In the genomic region with DNA sequence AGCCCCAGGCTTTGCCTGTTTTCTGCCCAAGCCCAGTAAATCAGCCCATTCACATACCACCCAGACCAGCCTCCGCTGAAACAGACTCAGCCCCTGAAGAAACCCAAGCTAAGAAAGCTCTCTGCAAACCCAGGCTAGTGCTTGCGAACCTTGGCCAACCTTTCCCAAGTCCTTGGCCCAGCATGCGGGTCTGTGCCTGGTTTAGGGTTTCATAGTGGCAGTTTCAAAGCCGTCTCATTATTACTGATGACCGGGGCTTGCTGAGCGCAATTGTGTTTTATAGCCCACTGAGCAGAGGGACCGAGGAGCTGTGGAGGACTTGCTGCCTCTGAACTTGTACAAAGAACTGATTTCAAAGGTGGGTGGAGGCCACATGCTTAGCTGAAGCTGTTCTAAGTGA, we compare ENCODE assay signal across 20 cellular contexts.
DNase-seq lines count a peak whose midpoint lies in the region; TF ChIP-seq lines count a peak whose summit lies in the region.
"Had no signal": no experiment of that assay in that cellular context is flagged by ENCODE, and none has a peak within 500 bp of the region (broad histone marks: within the 10 kb centered on the region; RNA-seq: fewer than 3 reads in every experiment).

No MANE protein-coding gene starts in this region.

- no peak overlapping the region for H3K56ac ChIP-seq in H9 (ENCODE audit: insufficient read length, low read depth, low read length)

- no peak for TF ChIP-seq POLR2A in stomach (IDR thresholded peaks at IDR 0.05)
- no peak for TF ChIP-seq POLR2A in sigmoid colon (IDR thresholded peaks at IDR 0.05)

- H2BK12ac ChIP-seq in H9 (ENCODE audit: insufficient read length, low read depth, low read length) = no peak overlapping the region

- no peak overlapping the region for H3K9ac ChIP-seq in H9 (ENCODE audit: extremely low read depth, insufficient read length, low read length)
- H3K9ac ChIP-seq: BLaER1 treated with 17β-estradiol and CSF1 and Interleukin-3, amounts not matched to agents 10 nM and 100 nM had no signal

- H3K27me3 ChIP-seq in H9 (ENCODE audit: insufficient read depth, low read length) (no peaks in the 10 kb centered on the region), stomach (no peaks in the 10 kb centered on the region), sigmoid colon (no peaks in the 10 kb centered on the region)
- H3K27me3 ChIP-seq: BLaER1 treated with 17β-estradiol and CSF1 and Interleukin-3, amounts not matched to agents 10 nM and 100 nM had no signal

- H3K4ac ChIP-seq in H9 (ENCODE audit: low read depth, low read length) = no peak overlapping the region

- H2BK5ac ChIP-seq in H9 (ENCODE audit: insufficient read length, low read length) = no peak overlapping the region

- H3K4me1 Mint-ChIP-seq in H9 (no peaks in the 10 kb centered on the region), nephron (peaks cover 15% of the 10 kb centered on the region), osteocyte (ENCODE audit: unreplicated experiment) (peaks cover 14% of the 10 kb centered on the region)

- no peaks in the 10 kb centered on the region for H4K20me1 ChIP-seq in H9 (ENCODE audit: control insufficient read depth, insufficient read depth, insufficient read length)
- H4K20me1 ChIP-seq: BLaER1 treated with 17β-estradiol and CSF1 and Interleukin-3, amounts not matched to agents 10 nM and 100 nM had no signal

- H3K27ac Mint-ChIP-seq in H9 (no peak overlapping the region), nephron (peak overlapping the region; percentile 27 to 54 (median 49)), osteocyte (ENCODE audit: unreplicated experiment) (no peak overlapping the region)
- H3K27ac Mint-ChIP-seq: B cell; CD4-positive, alpha-beta T cell; CD8-positive, alpha-beta T cell had no signal

- H3K23ac ChIP-seq in H9 (ENCODE audit: insufficient read length, low read depth, low read length) = no peak overlapping the region

- H3K36me3 ChIP-seq in stomach (no peaks in the 10 kb centered on the region), sigmoid colon (no peaks in the 10 kb centered on the region)
- H3K36me3 ChIP-seq: BLaER1 treated with 17β-estradiol and CSF1 and Interleukin-3, amounts not matched to agents 10 nM and 100 nM had no signal

- H2BK20ac ChIP-seq in H9 (ENCODE audit: low read depth, low read length, poor library complexity, severe bottlenecking) = no peak overlapping the region

- H3T11ph ChIP-seq in H9 (ENCODE audit: low read length) = no peak overlapping the region

- no peak overlapping the region for H4K5ac ChIP-seq in H9 (ENCODE audit: insufficient read length, low read depth, low read length)

- no peak overlapping the region for H3K4me2 ChIP-seq in H9 (ENCODE audit: insufficient read depth, insufficient read length, low read length)
- H3K4me2 ChIP-seq: A549; BLaER1 treated with 17β-estradiol and CSF1 and Interleukin-3, amounts not matched to agents 10 nM and 100 nM had no signal

- intact Hi-C loops in stomach (cut with DNase I; ENCODE audit: low total_unique reads) (no loop called here), sigmoid colon (cut with DNase I) (no loop called here)

- H2BK15ac ChIP-seq in H9 (ENCODE audit: low read depth, low read length) = no peak overlapping the region

- no peak overlapping the region for H2AK5ac ChIP-seq in H9 (ENCODE audit: insufficient read length, low read length)

- peak; percentile 9 for DNase-seq in H9
- DNase-seq in ecto neural progenitor cell (ENCODE audit: low spot score) = peak; percentile 19
- DNase-seq in islet precursor cell = peak; percentile 40
- DNase-seq in stomach = no peak
- no peak for DNase-seq in sigmoid colon
- no peak for DNase-seq in osteocyte (ENCODE audit: extremely low spot score, unreplicated experiment)
- DNase-seq in NCI-H2029 (lab: John Stamatoyannopoulos, UW) = no peak
- DNase-seq: AML-193; Caco-2; Calu3; CD4-positive, alpha-beta T cell; CD8-positive, alpha-beta T cell; DMS79 treated with DMSO at 0.1 percent for 48 hours; GF-D8 had no signal

- no peak overlapping the region for H4K8ac ChIP-seq in H9 (replicated peaks; ENCODE audit: insufficient read length, low read depth, low read length)

- TF ChIP-seq CTCF in H9 (conservative IDR thresholded peaks at IDR 0.05) = no peak
- TF ChIP-seq CTCF in nephron (IDR thresholded peaks at IDR 0.05; ENCODE audit: unreplicated experiment in 3 of 3) = no peak
- no peak for TF ChIP-seq CTCF in stomach (IDR thresholded peaks at IDR 0.05)
- TF ChIP-seq CTCF in sigmoid colon (IDR thresholded peaks at IDR 0.05) = no peak
- TF ChIP-seq CTCF in osteocyte (IDR thresholded peaks at IDR 0.05) = no peak

- no peak overlapping the region for H2BK120ac ChIP-seq in H9 (ENCODE audit: low read depth, low read length, poor library complexity, severe bottlenecking)

- no peak overlapping the region for H3K14ac ChIP-seq in H9 (ENCODE audit: insufficient read depth, low read length)

- no peak overlapping the region for H4K91ac ChIP-seq in H9 (ENCODE audit: insufficient read length, low read depth, low read length)

- TF ChIP-seq EP300 in stomach (IDR thresholded peaks at IDR 0.05) (no peak), sigmoid colon (IDR thresholded peaks at IDR 0.05) (no peak)

- H3K9me3 ChIP-seq in H9 (ENCODE audit: control insufficient read depth, low read depth, low read length) (no peaks in the 10 kb centered on the region), stomach (no peaks in the 10 kb centered on the region), sigmoid colon (no peaks in the 10 kb centered on the region)
- H3K9me3 ChIP-seq: Caco-2 had no signal

- H3K27me3 Mint-ChIP-seq in H9 (ENCODE audit: low read depth) = peaks cover 3% of the 10 kb centered on the region
- no peaks in the 10 kb centered on the region for H3K27me3 Mint-ChIP-seq in nephron (ENCODE audit: low read depth)
- no peaks in the 10 kb centered on the region for H3K27me3 Mint-ChIP-seq in osteocyte (ENCODE audit: unreplicated experiment)
- H3K27me3 Mint-ChIP-seq: B cell had no signal

- no peak overlapping the region for H3K27ac ChIP-seq in H9 (ENCODE audit: insufficient read length, low read depth, low read length)
- H3K27ac ChIP-seq in stomach = no peak overlapping the region
- no peak overlapping the region for H3K27ac ChIP-seq in sigmoid colon
- H3K27ac ChIP-seq: 22Rv1; A549; BLaER1 treated with 17β-estradiol and CSF1 and Interleukin-3, amounts not matched to agents 10 nM and 100 nM; C4-2B had no signal

- no peak overlapping the region for H3K18ac ChIP-seq in H9 (ENCODE audit: insufficient read length, low read depth, low read length)

- H3K23me2 ChIP-seq in H9 (ENCODE audit: insufficient read length, low read depth, low read length, poor library complexity, severe bottlenecking) = no peaks in the 10 kb centered on the region

- WGBS in H9 (ENCODE audit: extremely low coverage, insufficient read length, low lambda C conversion rate) = no CpG with 5 or more reads among the region's 7 CpGs
- 75 to 95% (median 84%) methylated on average over 7 of the region's 7 CpGs for WGBS in stomach, 5 donors
- WGBS in sigmoid colon, 2 donors = 76 to 89% methylated on average over 7 of the region's 7 CpGs

- H3K4me1 ChIP-seq in H9 (ENCODE audit: insufficient read depth, low read length) (no peaks in the 10 kb centered on the region), stomach (peaks cover 0 to 8% (median 0%) of the 10 kb centered on the region in 4 donors), sigmoid colon (peaks cover 0 to 18% (median 13%) of the 10 kb centered on the region in 4 donors)
- H3K4me1 ChIP-seq: A549, Caco-2 had no signal

- H3K4me3 ChIP-seq in stomach = no peak overlapping the region
- H3K4me3 ChIP-seq in sigmoid colon = no peak overlapping the region
- H3K4me3 ChIP-seq: A549; BLaER1 treated with 17β-estradiol and CSF1 and Interleukin-3, amounts not matched to agents 10 nM and 100 nM had no signal

- H3K79me2 ChIP-seq in H9 (ENCODE audit: insufficient read depth, low read length) = no peaks in the 10 kb centered on the region

- H3K9me3 Mint-ChIP-seq in H9 (peaks cover 3 to 4% of the 10 kb centered on the region in 2 experiments; a peak in 3 of 5 replicates), nephron (peaks cover 23% of the 10 kb centered on the region), osteocyte (ENCODE audit: unreplicated experiment) (peaks cover 4% of the 10 kb centered on the region)
- H3K9me3 Mint-ChIP-seq: CD8-positive, alpha-beta T cell had no signal

- H2AFZ ChIP-seq in H9 (ENCODE audit: low read length) = no peak overlapping the region

- no peaks in the 10 kb centered on the region for H3K79me1 ChIP-seq in H9 (ENCODE audit: insufficient read depth, low read depth, low read length, poor library complexity, severe bottlenecking)

- peaks cover 0 to 5% (median 0%) of the 10 kb centered on the region in 3 experiments; a peak in 1 of 7 replicates for H3K36me3 Mint-ChIP-seq in H9 (ENCODE audit: insufficient read depth in 1 of 3, low read depth in 3 of 3)
- H3K36me3 Mint-ChIP-seq in nephron (ENCODE audit: low read depth) = peaks cover 4% of the 10 kb centered on the region
- H3K36me3 Mint-ChIP-seq in osteocyte (ENCODE audit: unreplicated experiment) = no peaks in the 10 kb centered on the region
- H3K36me3 Mint-ChIP-seq: CD8-positive, alpha-beta T cell had no signal

- H3K4me3 Mint-ChIP-seq in H9 (no peak overlapping the region), nephron (no peak overlapping the region), osteocyte (ENCODE audit: unreplicated experiment) (no peak overlapping the region)
- H3K4me3 Mint-ChIP-seq: B cell; CD4-positive, alpha-beta T cell; CD8-positive, alpha-beta T cell had no signal

Comparison
In these comparisons a context has a peak if more than half of its experiments do, and no peak if none do; other contexts are left out.
1. DNase-seq: peak in H9 (single experiment), ecto neural progenitor cell (single experiment) and islet precursor cell (single experiment); none in stomach (single experiment), sigmoid colon (single experiment), osteocyte (single experiment) and NCI-H2029 (single experiment).
2. H3K27ac Mint-ChIP-seq: peak in nephron (3 of 3); none in H9 (0 of 3) and osteocyte (single experiment).